In genomic region chr6:10722820-10723651, GRCh38 we compare ENCODE assay signal across 8 cellular contexts. TPM values are rescaled to one million over a fixed set of nuclear protein-coding genes. Genes with fewer than 3 reads are reported as not detected.
A peak's percentile ranks its signal among the peaks of the same experiment; 100 is the strongest.
DNase-seq lines count a peak whose midpoint lies in the region; ATAC-seq, FAIRE-seq and TF ChIP-seq lines count a peak whose summit lies in the region.

Gene TMEM14C, plus strand, starts transcription at chr6:10723070. Its CDS starts 1,544 bp downstream, at chr6:10724614.

- H3K4me3 Mint-ChIP-seq in progenitor cell of endocrine pancreas (ENCODE audit: low read depth), result peak within 1 kb of the TSS; percentile 86

- no peaks in the 10 kb centered on the region for H3K27me3 Mint-ChIP-seq in progenitor cell of endocrine pancreas

- H3K36me3 Mint-ChIP-seq in progenitor cell of endocrine pancreas (ENCODE audit: insufficient read depth), result peaks cover 8% of the 10 kb centered on the region

- peak; percentile 78 for TF ChIP-seq POLR2A in GM12891 (IDR thresholded peaks at IDR 0.05; ENCODE audit: low read depth, low read length)

- no peak for TF ChIP-seq CTCF in progenitor cell of endocrine pancreas (IDR thresholded peaks at IDR 0.05; ENCODE audit: unreplicated experiment)

- H3K4me1 Mint-ChIP-seq in progenitor cell of endocrine pancreas (ENCODE audit: low read depth), result peaks cover 26% of the 10 kb centered on the region

- no peaks in the 10 kb centered on the region for H3K9me3 Mint-ChIP-seq in progenitor cell of endocrine pancreas (ENCODE audit: low read depth)

- ATAC-seq in HG02840 (IDR thresholded peaks at IDR 0.05; ENCODE audit: low FRiP score, unreplicated experiment) (peak; percentile 99), left cardiac atrium (peak; percentile 98 to 99)

- peak within 1 kb of the TSS; percentile 97 for H3K27ac Mint-ChIP-seq in progenitor cell of endocrine pancreas

- FAIRE-seq in GM12891 (lab: Jason Lieb, UNC), result peak; percentile 87

- DNase-seq in GM12891 (ENCODE audit: insufficient read length, low spot score) (peak; percentile 78), NCI-H1436 treated with DMSO at 0.1 percent for 48 hours (lab: John Stamatoyannopoulos, UW) (peak; percentile 44), amniotic stem cell (lab: John Stamatoyannopoulos, UW) (peak; percentile 90), left cardiac atrium (peak; percentile 100), progenitor cell of endocrine pancreas (ENCODE audit: low spot score, unreplicated experiment) (peak; percentile 90), ureter (ENCODE audit: low spot score) (peak; percentile 98)

- intact Hi-C loops in T-helper 1 cell treated with Interleukin-12 subunit alpha and Interleukin-12 subunit beta and Interleukin-4 antibody, amounts not matched to agents 30 ng/mL and 1 ng/mL, for 36 hours (cut with micrococcal nuclease), result loop anchor here (1.0 to 5.0 kb wide), 10 partner anchors 14 to 311 kb away; partner anchors contain the start of genes MAK and TMEM14B
- intact Hi-C loops in left cardiac atrium (cut with DNase I), result loop anchor here in 1 of 2 donors (1.0 to 2.0 kb wide), 2 partner anchors 24 to 28 kb away; partner anchors contain the start of genes C6orf52, PAK1IP1 and TMEM14B

TF ChIP-seq in GM12891, 5 proteins besides CTCF, POLR2A, EP300 and RAD21:
- TF ChIP-seq POU2F2 (IDR thresholded peaks at IDR 0.05; ENCODE audit: low read depth, low read length) (peak; percentile 56), SPI1 (IDR thresholded peaks at IDR 0.05; ENCODE audit: low read depth, low read length) (no peak), TAF1 (IDR thresholded peaks at IDR 0.05; ENCODE audit: low read depth, low read length) (peak; percentile 89), POLR2AphosphoS5 (IDR thresholded peaks at IDR 0.05; ENCODE audit: low read depth, low read length) (peak; percentile 79)

RNA-seq across cellular contexts. Expression of gene TMEM14C, which starts in this region (rescaled TPM):
- polyA plus RNA-seq in GM12891 (2012; ENCODE audit: low read depth, missing spikeins), result 93.9 TPM
- total RNA-seq in T-helper 1 cell treated with Interleukin-12 subunit alpha and Interleukin-12 subunit beta and Interleukin-4 antibody, amounts not matched to agents 30 ng/mL and 1 ng/mL, for 36 hours, result 55.5 and 56.4 TPM in 2 replicates
- 100 to 1,000 TPM; 103 to 108 TPM for total RNA-seq in left cardiac atrium
- 63.2 and 63.6 TPM in 2 replicates for total RNA-seq in progenitor cell of endocrine pancreas
- total RNA-seq in ureter, result 85.5 TPM

Comparison
In these comparisons a context has a peak if more than half of its experiments do, and no peak if none do; other contexts are left out.
1. Peak in every context shown above with its lines: DNase-seq and ATAC-seq.
2. DNase-seq: peak in every context shown above with its lines; median percentile 100 in left cardiac atrium; 98 in ureter; 90 in amniotic stem cell; 90 in progenitor cell of endocrine pancreas; 78 in GM12891; 44 in NCI-H1436 treated with DMSO at 0.1 percent for 48 hours.